In genomic region chr20:34634392-34634791, GRCh38 we compare ENCODE assay signal across 13 cellular contexts.
"Had no signal": no experiment of that assay in that cellular context is flagged by ENCODE, and none has a peak within 500 bp of the region (broad histone marks: within the 10 kb centered on the region; RNA-seq: fewer than 3 reads in every experiment).

No MANE protein-coding gene starts in this region.

- H3K27me3 ChIP-seq: thyroid gland had no signal

- H3K27me3 Mint-ChIP-seq: activated CD4-positive, alpha-beta memory T cell treated with anti-CD3 and anti-CD28 coated beads, Interleukin-2, amount 10 ng/mL, durations not matched to agents 7 days and 5 days; activated CD4-positive, alpha-beta T cell treated with anti-CD3 and anti-CD28 coated beads for 36 hours; activated naive CD8-positive, alpha-beta T cell treated with anti-CD3 and anti-CD28 coated beads, Interleukin-2, amount 10 ng/mL, durations not matched to agents 7 days and 5 days; stimulated activated naive CD8-positive, alpha-beta T cell treated with anti-CD3 and anti-CD28 coated beads, Interleukin-15, amount 100 ng/mL, for 72 hours had no signal

- H3K9me3 ChIP-seq: prostate gland, thyroid gland had no signal

- H3K4me3 ChIP-seq: prostate gland, thyroid gland had no signal

- H3K27ac ChIP-seq: prostate gland, thyroid gland had no signal

- H3K36me3 ChIP-seq: prostate gland, thyroid gland had no signal

- ATAC-seq: activated CD4-positive, alpha-beta T cell treated with anti-CD3 and anti-CD28 coated beads for 36 hours; activated T-cell treated with anti-CD3 and anti-CD28 coated beads, Interleukin-2, amount 50 U/mL, for 72 hours; natural killer cell; stimulated activated naive CD8-positive, alpha-beta T cell treated with anti-CD3 and anti-CD28 coated beads, Interleukin-15, amount 100 ng/mL, for 72 hours had no signal

- H3K4me1 Mint-ChIP-seq: activated CD4-positive, alpha-beta memory T cell treated with anti-CD3 and anti-CD28 coated beads, Interleukin-2, amount 10 ng/mL, durations not matched to agents 7 days and 5 days; activated CD4-positive, alpha-beta T cell treated with anti-CD3 and anti-CD28 coated beads for 36 hours; activated naive CD8-positive, alpha-beta T cell treated with anti-CD3 and anti-CD28 coated beads, Interleukin-2, amount 10 ng/mL, durations not matched to agents 7 days and 5 days; natural killer cell; stimulated activated naive CD8-positive, alpha-beta T cell treated with anti-CD3 and anti-CD28 coated beads, Interleukin-15, amount 100 ng/mL, for 72 hours had no signal

- H3K9me3 Mint-ChIP-seq: activated CD4-positive, alpha-beta memory T cell treated with anti-CD3 and anti-CD28 coated beads, Interleukin-2, amount 10 ng/mL, durations not matched to agents 7 days and 5 days; activated naive CD8-positive, alpha-beta T cell treated with anti-CD3 and anti-CD28 coated beads, Interleukin-2, amount 10 ng/mL, durations not matched to agents 7 days and 5 days; activated T-cell treated with anti-CD3 and anti-CD28 coated beads, Interleukin-2, amount 50 U/mL, for 72 hours; natural killer cell; stimulated activated naive CD8-positive, alpha-beta T cell treated with anti-CD3 and anti-CD28 coated beads, Interleukin-15, amount 100 ng/mL, for 72 hours had no signal

- DNase-seq: activated CD4-positive, alpha-beta memory T cell treated with anti-CD3 and anti-CD28 coated beads, Interleukin-2, amount 10 ng/mL, durations not matched to agents 7 days and 5 days; activated CD4-positive, alpha-beta T cell treated with anti-CD3 and anti-CD28 coated beads for 36 hours; activated naive CD8-positive, alpha-beta T cell treated with anti-CD3 and anti-CD28 coated beads, Interleukin-2, amount 10 ng/mL, durations not matched to agents 7 days and 5 days; activated T-cell treated with anti-CD3 and anti-CD28 coated beads, Interleukin-2, amount 50 U/mL, for 72 hours; effector CD8-positive, alpha-beta T cell; natural killer cell; nucleus accumbens; stimulated activated CD4-positive, alpha-beta T cell treated with anti-CD3 and anti-CD28 coated beads, Interleukin-4, amount 100 ng/mL, for 24 hours; stimulated activated naive CD8-positive, alpha-beta T cell treated with anti-CD3 and anti-CD28 coated beads, Interleukin-15, amount 100 ng/mL, for 72 hours; thyroid gland had no signal

- H3K27ac Mint-ChIP-seq: activated CD4-positive, alpha-beta memory T cell treated with anti-CD3 and anti-CD28 coated beads, Interleukin-2, amount 10 ng/mL, durations not matched to agents 7 days and 5 days; activated CD4-positive, alpha-beta T cell treated with anti-CD3 and anti-CD28 coated beads for 36 hours; activated naive CD8-positive, alpha-beta T cell treated with anti-CD3 and anti-CD28 coated beads, Interleukin-2, amount 10 ng/mL, durations not matched to agents 7 days and 5 days; activated T-cell treated with anti-CD3 and anti-CD28 coated beads, Interleukin-2, amount 50 U/mL, for 72 hours; natural killer cell; stimulated activated naive CD8-positive, alpha-beta T cell treated with anti-CD3 and anti-CD28 coated beads, Interleukin-15, amount 100 ng/mL, for 72 hours had no signal

- H3K4me3 Mint-ChIP-seq: activated CD4-positive, alpha-beta memory T cell treated with anti-CD3 and anti-CD28 coated beads, Interleukin-2, amount 10 ng/mL, durations not matched to agents 7 days and 5 days; activated CD4-positive, alpha-beta T cell treated with anti-CD3 and anti-CD28 coated beads for 36 hours; activated naive CD8-positive, alpha-beta T cell treated with anti-CD3 and anti-CD28 coated beads, Interleukin-2, amount 10 ng/mL, durations not matched to agents 7 days and 5 days; activated T-cell treated with anti-CD3 and anti-CD28 coated beads, Interleukin-2, amount 50 U/mL, for 72 hours; natural killer cell; stimulated activated naive CD8-positive, alpha-beta T cell treated with anti-CD3 and anti-CD28 coated beads, Interleukin-15, amount 100 ng/mL, for 72 hours had no signal

- H3K4me1 ChIP-seq: prostate gland, thyroid gland had no signal

- FAIRE-seq: astrocyte, colon had no signal
